9 cellular contexts compared by ENCODE assay signal in the genomic region with DNA sequence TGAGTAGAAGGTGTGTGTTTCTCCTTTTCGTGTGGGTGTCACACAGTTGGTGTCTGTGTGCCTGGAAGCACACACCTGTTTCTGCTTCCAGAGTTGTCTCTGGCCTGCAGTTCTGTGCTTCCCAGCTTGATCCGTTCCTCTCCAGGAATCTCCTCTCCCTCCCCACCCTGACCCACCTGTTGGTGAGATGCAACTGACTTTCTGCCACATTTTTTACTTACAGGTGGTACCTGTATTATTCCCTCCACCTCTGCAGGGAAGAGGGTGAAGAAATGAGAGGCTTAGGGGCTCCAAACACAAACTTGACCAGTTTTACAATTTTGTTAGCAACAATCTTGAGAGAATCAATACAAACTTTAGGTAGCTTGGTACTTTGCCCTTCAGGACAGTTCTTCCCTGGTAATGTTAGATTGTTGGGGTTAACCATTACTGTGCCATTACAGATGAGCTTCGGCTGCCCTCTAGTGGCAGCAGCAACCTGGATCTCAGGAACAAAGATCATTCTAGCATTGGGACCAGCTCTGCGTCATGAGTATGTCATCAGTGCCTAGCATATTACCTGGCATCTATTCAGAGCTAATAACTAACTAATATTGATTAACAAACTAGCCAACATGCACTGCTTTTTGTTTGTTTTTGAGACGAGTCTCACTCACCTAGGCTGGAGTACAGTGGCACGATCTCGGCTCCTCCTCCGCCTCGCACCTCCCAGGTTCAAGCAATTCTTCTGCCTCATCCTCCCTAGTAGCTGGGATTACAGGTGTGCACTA. TPM values are rescaled to one million over a fixed set of nuclear protein-coding genes. Genes with fewer than 3 reads are reported as not detected.
DNase-seq lines count a peak whose midpoint lies in the region; ATAC-seq, FAIRE-seq and TF ChIP-seq lines count a peak whose summit lies in the region.
"Not testable (repeated sequence)": the region's sequence is repeated elsewhere in the genome, so short reads cannot be mapped to it uniquely, and the experiment has no call there.
"Had no signal": no experiment of that assay in that cellular context is flagged by ENCODE, and none has a peak within 500 bp of the region (broad histone marks: within the 10 kb centered on the region; RNA-seq: fewer than 3 reads in every experiment).

No MANE protein-coding gene starts in this region.

- not testable (repeated sequence) for H3K4me3 ChIP-seq in vagina

- H3K27me3 Mint-ChIP-seq in activated naive CD8-positive, alpha-beta T cell: not testable (repeated sequence)

- intact Hi-C loops in posterior vena cava (cut with DNase I); vagina (cut with DNase I): not testable (repeated sequence)

- not testable (repeated sequence) for DNase-seq in GM12892 (ENCODE audit: insufficient read length); vagina (ENCODE audit: extremely low spot score in 2 of 2)
- DNase-seq in MV-4-11 (lab: John Stamatoyannopoulos, UW) (peak; percentile 49), T follicular helper cell (ENCODE audit: low read depth) (peak; percentile 18), glomerular endothelial cell (ENCODE audit: extremely low read depth, low read depth, low spot score) (peak; percentile 27), posterior vena cava (ENCODE audit: low spot score) (peak; percentile 84)

- peak; percentile 88 for ATAC-seq in HG02759 (IDR thresholded peaks at IDR 0.05; ENCODE audit: unreplicated experiment)

- H3K9me3 Mint-ChIP-seq in activated naive CD8-positive, alpha-beta T cell (ENCODE audit: low read depth): not testable (repeated sequence)

- H3K4me3 Mint-ChIP-seq in activated naive CD8-positive, alpha-beta T cell: not testable (repeated sequence)

- peak in 2 of 3 experiments; percentile 18 to 40 for TF ChIP-seq CTCF in vagina (IDR thresholded peaks at IDR 0.05)

- H3K4me1 ChIP-seq in vagina: not testable (repeated sequence)

- not testable (repeated sequence) for H3K27me3 ChIP-seq in vagina

- H3K36me3 ChIP-seq in vagina: peaks cover 0 to 11% of the 10 kb centered on the region in 2 donors

- H3K4me1 Mint-ChIP-seq in activated naive CD8-positive, alpha-beta T cell (ENCODE audit: low read depth): peaks cover 12% of the 10 kb centered on the region

- H3K36me3 Mint-ChIP-seq in activated naive CD8-positive, alpha-beta T cell: not testable (repeated sequence)

- not testable (repeated sequence) for H3K27ac ChIP-seq in vagina

- FAIRE-seq in GM12892 (lab: Jason Lieb, UNC): peak; percentile 51

- not testable (repeated sequence) for TF ChIP-seq POLR2A in GM12892 (IDR thresholded peaks at IDR 0.05; ENCODE audit: low read depth, low read length); vagina (IDR thresholded peaks at IDR 0.05)

- H3K9me3 ChIP-seq in vagina: not testable (repeated sequence)

- peak overlapping the region; percentile 2 for H3K27ac Mint-ChIP-seq in activated naive CD8-positive, alpha-beta T cell

RNA-seq across cellular contexts. Expression of gene POM121, which starts 10.0 kb away (rescaled TPM):
- 17.2 TPM for polyA plus RNA-seq in GM12892 (2012; ENCODE audit: missing spikeins)
- 15.7 and 28.2 TPM in 2 replicates for total RNA-seq in glomerular endothelial cell
- 10 to 100 TPM; 25.0 to 25.8 TPM for total RNA-seq in posterior vena cava
- 21.9 TPM for total RNA-seq in vagina

RNA-seq across cellular contexts. Expression of gene TRIM74, which starts 54.3 kb away (rescaled TPM):
- not detected for polyA plus RNA-seq in GM12892 (2012; ENCODE audit: missing spikeins)
- total RNA-seq in glomerular endothelial cell (0.76 TPM in 1 of 2 replicates, not detected in the other), posterior vena cava (under 1 TPM in 1 of 2 donors, not detected in 1; 0.33 TPM), vagina (not detected)
- total RNA-seq: frontal cortex had no signal
